Comparison of ENCODE assay signal across 14 cellular contexts in genomic region chr9:137218212-137218753, GRCh38. TPM values are rescaled to one million over a fixed set of nuclear protein-coding genes. Genes with fewer than 3 reads are reported as not detected.
DNase-seq lines count a peak whose midpoint lies in the region; ATAC-seq, FAIRE-seq and TF ChIP-seq lines count a peak whose summit lies in the region.
"Had no signal": no experiment of that assay in that cellular context is flagged by ENCODE, and none has a peak within 500 bp of the region (broad histone marks: within the 10 kb centered on the region; RNA-seq: fewer than 3 reads in every experiment).

No MANE protein-coding gene starts in this region.

- H3K4me2 ChIP-seq in endothelial cell of umbilical vein (ENCODE audit: insufficient read depth, low read length): no peak overlapping the region

- TF ChIP-seq CTCF in LNCaP clone FGC (IDR thresholded peaks at IDR 0.05; ENCODE audit: control insufficient read depth, extremely low read depth, insufficient read depth) (no peak), endothelial cell of umbilical vein (IDR thresholded peaks at IDR 0.05; ENCODE audit: extremely low read depth in 1 of 2, insufficient read depth in 1 of 2, low read depth in 1 of 2, low read length in 2 of 2) (no peak), gastrocnemius medialis (IDR thresholded peaks at IDR 0.05 in 4 of 5, conservative IDR thresholded peaks at IDR 0.05 in 1 of 5) (no peak)

- ATAC-seq in gastrocnemius medialis: no peak
- ATAC-seq: activated T-helper 17 cell treated with anti-CD3 and anti-CD28 coated beads, Interleukin-2, amount 50 U/mL, for 72 hours; natural killer cell treated with Interleukin-12 subunit alpha and Interleukin-12 subunit beta and Interleukin-15 and Interleukin-18, amount 100 ng/mL, for 72 hours had no signal

- H3K27me3 ChIP-seq in endothelial cell of umbilical vein (ENCODE audit: control insufficient read depth in 2 of 2, insufficient read depth in 2 of 2, low read length in 2 of 2) (no peaks in the 10 kb centered on the region), small intestine (ENCODE audit: control insufficient read depth in 2 of 2, insufficient read depth in 2 of 2, low read length in 2 of 2) (no peaks in the 10 kb centered on the region), gastrocnemius medialis (no peaks in the 10 kb centered on the region)

- no peak overlapping the region for H3K9ac ChIP-seq in endothelial cell of umbilical vein (replicated peaks; ENCODE audit: extremely low read depth, insufficient read depth, low read length)

- no peak for TF ChIP-seq POLR2A in endothelial cell of umbilical vein (IDR thresholded peaks at IDR 0.05; ENCODE audit: low read depth, low read length)
- no peak for TF ChIP-seq POLR2A in gastrocnemius medialis (IDR thresholded peaks at IDR 0.05)

- H3K27ac ChIP-seq in endothelial cell of umbilical vein (ENCODE audit: insufficient read depth, low read depth, low read length): peak overlapping the region; percentile 8
- peak overlapping the region; percentile 41 to 95 for H3K27ac ChIP-seq in small intestine (ENCODE audit: low read depth in 1 of 2, low read length in 1 of 2)
- peak overlapping the region in 1 of 4 donors; percentile 56 for H3K27ac ChIP-seq in gastrocnemius medialis

- in situ Hi-C loops in gastrocnemius medialis (cut with MboI; ENCODE audit: low sequenced_read_pairs in 4 of 4): loop anchor here in 1 of 4 donors (10.0 kb wide), 1 partner anchor 93 kb away; no protein-coding TSS in a partner anchor

- H3K4me1 ChIP-seq in endothelial cell of umbilical vein (ENCODE audit: control insufficient read depth, extremely low read depth, insufficient read depth, low read length) (peaks cover 13% of the 10 kb centered on the region), small intestine (ENCODE audit: control insufficient read depth in 2 of 2, insufficient read depth in 1 of 2, low read depth in 1 of 2, low read length in 1 of 2) (no peaks in the 10 kb centered on the region), gastrocnemius medialis (peaks cover 9 to 26% of the 10 kb centered on the region in 2 donors)

- BruUV-seq in endothelial cell of umbilical vein (replicated peaks; lab: Mats Ljungman, UMichigan): no TSS peak

- peak overlapping the region; percentile 73 for H3K4me3 ChIP-seq in LNCaP clone FGC (ENCODE audit: low read depth, low read length)
- no peak overlapping the region for H3K4me3 ChIP-seq in endothelial cell of umbilical vein (replicated peaks in 1 of 3; ENCODE audit: insufficient read depth in 1 of 3, low read depth in 1 of 3, low read length in 3 of 3)
- H3K4me3 ChIP-seq in small intestine (ENCODE audit: low read depth in 1 of 2, low read length in 2 of 2): peak overlapping the region in 1 of 2 donors; percentile 65
- H3K4me3 ChIP-seq in gastrocnemius medialis: no peak overlapping the region

- H3K36me3 ChIP-seq in endothelial cell of umbilical vein (ENCODE audit: control insufficient read depth in 2 of 2, extremely low read depth in 1 of 2, insufficient read depth in 2 of 2, low read length in 2 of 2): peaks cover 0 to 2% of the 10 kb centered on the region in 2 experiments
- peaks cover 0 to 3% of the 10 kb centered on the region in 2 donors for H3K36me3 ChIP-seq in small intestine (ENCODE audit: control insufficient read depth in 2 of 2, insufficient read depth in 2 of 2, low read length in 2 of 2)
- no peaks in the 10 kb centered on the region for H3K36me3 ChIP-seq in gastrocnemius medialis

- no peak overlapping the region for H2AFZ ChIP-seq in endothelial cell of umbilical vein (ENCODE audit: low read depth, low read length)

- H3K9me3 ChIP-seq in endothelial cell of umbilical vein (replicated peaks; ENCODE audit: control insufficient read depth, insufficient read depth, low read length) (no peaks in the 10 kb centered on the region), small intestine (ENCODE audit: control insufficient read depth, low read depth) (no peaks in the 10 kb centered on the region), gastrocnemius medialis (no peaks in the 10 kb centered on the region)

- no peaks in the 10 kb centered on the region for H4K20me1 ChIP-seq in endothelial cell of umbilical vein (replicated peaks; ENCODE audit: control insufficient read depth, extremely low read depth, insufficient read depth, low read length)

- FAIRE-seq in endothelial cell of umbilical vein (lab: Jason Lieb, UNC) (no peak), small intestine (lab: Jason Lieb, UNC) (no peak)

- no peaks in the 10 kb centered on the region for H3K9me1 ChIP-seq in endothelial cell of umbilical vein (replicated peaks; ENCODE audit: control insufficient read depth, extremely low read depth, insufficient read depth, low read length)

- no peak for DNase-seq in LNCaP clone FGC (ENCODE audit: low read depth)
- no peak for DNase-seq in endothelial cell of umbilical vein (ENCODE audit: low read depth, low spot score)
- DNase-seq in small intestine: no peak
- no peak for DNase-seq in SW480 (ENCODE audit: low spot score)
- DNase-seq in gastrocnemius medialis: no peak
- DNase-seq: activated CD4-positive, alpha-beta T cell treated with anti-CD3 and anti-CD28 coated beads, Interleukin-2, amount 50 U/mL, for 4 hours; effector memory CD4-positive, alpha-beta T cell; NCI-H2081; NCI-H774 had no signal

- POLR2A ChIA-PET in endothelial cell of umbilical vein (lab: Charles Lee): interaction anchor here (0.6 to 0.7 kb wide), 2 partner anchors 23 to 171 kb away, joined by 3 to 8 read pairs; partner anchors contain the start of gene TUBB4B

- CTCF ChIA-PET in endothelial cell of umbilical vein (lab: Charles Lee): interaction anchor here (0.7 to 2.1 kb wide), 4 partner anchors 11 to 42 kb away, joined by 3 to 8 read pairs (median 4); partner anchors contain the start of genes ANAPC2 and SSNA1

- 55 to 88% (median 65%) methylated on average over 24 to 30 of the region's 30 CpGs for WGBS in small intestine, 3 donors

- intact Hi-C loops in endothelial cell of umbilical vein (cut with micrococcal nuclease): no loop called here
- intact Hi-C loops in gastrocnemius medialis (cut with DNase I; ENCODE audit: low total_unique reads): no loop called here

- H3K79me2 ChIP-seq in endothelial cell of umbilical vein (ENCODE audit: control insufficient read depth, insufficient read depth, low read length): no peaks in the 10 kb centered on the region

- dilution Hi-C loops in endothelial cell of umbilical vein (cut with MboI; ENCODE audit: extremely low pct_ligation_motif_present, low sequenced_read_pairs): no loop called here

RNA-seq across cellular contexts. Expression of gene RNF208, which starts 3.8 kb away (rescaled TPM):
- total RNA-seq in endothelial cell of umbilical vein: 3.8 and 4.8 TPM in 2 replicates
- polyA plus RNA-seq in endothelial cell of umbilical vein: 1.3 and 1.7 TPM in 2 replicates
- 1.4 TPM in 2 replicates for polyA plus RNA-seq in endothelial cell of umbilical vein (2011; cell fraction: cytosol; rRNA removed)
- polyA plus RNA-seq in endothelial cell of umbilical vein (2011; cell fraction: nucleus; rRNA removed): 1.2 and 1.8 TPM in 2 replicates
- polyA plus RNA-seq in endothelial cell of umbilical vein (2012): 2.8 and 5.2 TPM in 2 replicates
- 0.17 TPM in 1 of 2 replicates, not detected in the other for polyA minus RNA-seq in endothelial cell of umbilical vein
- polyA minus RNA-seq in endothelial cell of umbilical vein (2011; cell fraction: cytosol; rRNA and poly(A)+ RNA removed): not detected
- polyA minus RNA-seq in endothelial cell of umbilical vein (2011; cell fraction: nucleus; rRNA and poly(A)+ RNA removed): 0.82 TPM in 1 of 2 replicates, not detected in the other
- 1 to 10 TPM; 2.7 to 9.4 (median 7.2) TPM for polyA plus RNA-seq in small intestine
- total RNA-seq in gastrocnemius medialis: 1 to 10 TPM; 1.1 to 6.5 (median 1.5) TPM
- total RNA-seq: H4 had no signal

RNA-seq across cellular contexts. Expression of gene CYSRT1, which starts 6.7 kb away (rescaled TPM):
- total RNA-seq in endothelial cell of umbilical vein (0.44 and 0.92 TPM in 2 replicates), gastrocnemius medialis (under 1 TPM in 1 of 4 donors, not detected in 3; 0.42 TPM)
- polyA plus RNA-seq in endothelial cell of umbilical vein (1.1 and 1.6 TPM in 2 replicates), small intestine (1 to 10 TPM in 1 of 3 donors, under 1 TPM in 2; 0.57 to 2.2 (median 0.89) TPM)
- polyA plus RNA-seq in endothelial cell of umbilical vein (2011; cell fraction: cytosol; rRNA removed): 0.22 and 0.48 TPM in 2 replicates
- polyA plus RNA-seq in endothelial cell of umbilical vein (2011; cell fraction: nucleus; rRNA removed): 0.38 and 0.42 TPM in 2 replicates
- 0.31 and 0.35 TPM in 2 replicates for polyA plus RNA-seq in endothelial cell of umbilical vein (2012)
- polyA minus RNA-seq in endothelial cell of umbilical vein: 0.15 and 0.29 TPM in 2 replicates
- 2.3 TPM for polyA minus RNA-seq in endothelial cell of umbilical vein (2011; cell fraction: cytosol; rRNA and poly(A)+ RNA removed)
- polyA minus RNA-seq in endothelial cell of umbilical vein (2011; cell fraction: nucleus; rRNA and poly(A)+ RNA removed): 0.77 TPM in 1 of 2 replicates, not detected in the other
- total RNA-seq: sciatic nerve had no signal

RNA-seq across cellular contexts. Expression of gene RNF224, which starts 9.0 kb away (rescaled TPM):
- total RNA-seq in endothelial cell of umbilical vein (not detected in 2 replicates), gastrocnemius medialis (not detected)
- polyA plus RNA-seq in endothelial cell of umbilical vein (not detected in 2 replicates), small intestine (under 1 TPM in 1 of 3 donors, not detected in 2; 0.03 TPM)
- not detected in 2 replicates for polyA plus RNA-seq in endothelial cell of umbilical vein (2011; cell fraction: cytosol; rRNA removed)
- polyA plus RNA-seq in endothelial cell of umbilical vein (2011; cell fraction: nucleus; rRNA removed): not detected in 2 replicates
- 0.09 and 0.11 TPM in 2 replicates for polyA plus RNA-seq in endothelial cell of umbilical vein (2012)
- not detected in 2 replicates for polyA minus RNA-seq in endothelial cell of umbilical vein
- polyA minus RNA-seq in endothelial cell of umbilical vein (2011; cell fraction: cytosol; rRNA and poly(A)+ RNA removed): not detected
- not detected in 2 replicates for polyA minus RNA-seq in endothelial cell of umbilical vein (2011; cell fraction: nucleus; rRNA and poly(A)+ RNA removed)
- total RNA-seq: H4; kidney epithelial cell; natural killer cell treated with Interleukin-12 subunit alpha and Interleukin-12 subunit beta and Interleukin-15 and Interleukin-18, amount 100 ng/mL, for 72 hours; sciatic nerve had no signal

RNA-seq across cellular contexts. Expression of gene SLC34A3, which starts 12.4 kb away (rescaled TPM):
- total RNA-seq in endothelial cell of umbilical vein: not detected in 2 replicates
- not detected in 2 replicates for polyA plus RNA-seq in endothelial cell of umbilical vein
- polyA plus RNA-seq in endothelial cell of umbilical vein (2011; cell fraction: cytosol; rRNA removed): not detected in 2 replicates
- not detected in 2 replicates for polyA plus RNA-seq in endothelial cell of umbilical vein (2011; cell fraction: nucleus; rRNA removed)
- polyA plus RNA-seq in endothelial cell of umbilical vein (2012): 0.15 TPM in 1 of 2 replicates, not detected in the other
- polyA minus RNA-seq in endothelial cell of umbilical vein: not detected in 2 replicates
- polyA minus RNA-seq in endothelial cell of umbilical vein (2011; cell fraction: cytosol; rRNA and poly(A)+ RNA removed): 0.41 TPM
- polyA minus RNA-seq in endothelial cell of umbilical vein (2011; cell fraction: nucleus; rRNA and poly(A)+ RNA removed): not detected in 2 replicates
- under 1 TPM; 0.21 to 0.89 (median 0.81) TPM for polyA plus RNA-seq in small intestine
- not detected for total RNA-seq in gastrocnemius medialis
- total RNA-seq: activated T-helper 17 cell treated with anti-CD3 and anti-CD28 coated beads, Interleukin-2, amount 50 U/mL, for 72 hours; H4; natural killer cell treated with Interleukin-12 subunit alpha and Interleukin-12 subunit beta and Interleukin-15 and Interleukin-18, amount 100 ng/mL, for 72 hours; sciatic nerve had no signal

RNA-seq across cellular contexts. Expression of gene NDOR1, which starts 12.8 kb away (rescaled TPM):
- total RNA-seq in endothelial cell of umbilical vein (23.4 and 26.7 TPM in 2 replicates), gastrocnemius medialis (1 to 10 TPM; 2.4 to 5.0 (median 4.1) TPM)
- polyA plus RNA-seq in endothelial cell of umbilical vein (13.5 and 18.0 TPM in 2 replicates), small intestine (10 to 100 TPM in 2 of 3 donors, 1 to 10 TPM in 1; 9.2 to 15.3 (median 14.3) TPM)
- 5.9 and 8.1 TPM in 2 replicates for polyA plus RNA-seq in endothelial cell of umbilical vein (2011; cell fraction: cytosol; rRNA removed)
- polyA plus RNA-seq in endothelial cell of umbilical vein (2011; cell fraction: nucleus; rRNA removed): 42.9 and 43.1 TPM in 2 replicates
- 11.7 and 12.5 TPM in 2 replicates for polyA plus RNA-seq in endothelial cell of umbilical vein (2012)
- 5.0 and 6.4 TPM in 2 replicates for polyA minus RNA-seq in endothelial cell of umbilical vein
- polyA minus RNA-seq in endothelial cell of umbilical vein (2011; cell fraction: cytosol; rRNA and poly(A)+ RNA removed): 15.8 TPM
- 9.6 and 10.3 TPM in 2 replicates for polyA minus RNA-seq in endothelial cell of umbilical vein (2011; cell fraction: nucleus; rRNA and poly(A)+ RNA removed)
